In genomic region chr6:31614674-31615578, GRCh38 we compare ENCODE assay signal across 11 cellular contexts. TPM values are rescaled to one million over a fixed set of nuclear protein-coding genes. Genes with fewer than 3 reads are reported as not detected.
DNase-seq lines count a peak whose midpoint lies in the region; ATAC-seq lines count a peak whose summit lies in the region.
"Had no signal": no experiment of that assay in that cellular context is flagged by ENCODE, and none has a peak within 500 bp of the region (broad histone marks: within the 10 kb centered on the region; RNA-seq: fewer than 3 reads in every experiment).

TSS of gene AIF1 (plus strand) at chr6:31615234. CDS start at chr6:31615330, 96 bp downstream.

- no peaks in the 10 kb centered on the region for H3K4me1 ChIP-seq in effector memory CD4-positive, alpha-beta T cell (ENCODE audit: control insufficient read depth, insufficient read depth, low read length, poor library complexity, severe bottlenecking)

- peak; percentile 39 to 72 for DNase-seq in AML-193 (lab: John Stamatoyannopoulos, UW)
- DNase-seq in Kasumi-1 (lab: John Stamatoyannopoulos, UW): peak; percentile 73 to 82
- DNase-seq in central memory CD8-positive, alpha-beta T cell (ENCODE audit: low spot score in 2 of 2): no peak
- no peak for DNase-seq in naive thymus-derived CD8-positive, alpha-beta T cell
- DNase-seq in effector memory CD4-positive, alpha-beta T cell: no peak
- DNase-seq in middle frontal gyrus (ENCODE audit: extremely low spot score, low spot score): no peak
- DNase-seq: DMS53, kidney glomerular epithelial cell, NCI-H524 treated with DMSO at 0.1 percent for 48 hours had no signal

- peaks cover 2% of the 10 kb centered on the region for H3K36me3 Mint-ChIP-seq in central memory CD8-positive, alpha-beta T cell (ENCODE audit: insufficient read depth)
- no peaks in the 10 kb centered on the region for H3K36me3 Mint-ChIP-seq in naive thymus-derived CD8-positive, alpha-beta T cell

- peaks cover 18% of the 10 kb centered on the region for H3K4me1 Mint-ChIP-seq in central memory CD8-positive, alpha-beta T cell
- peaks cover 20 to 45% (median 36%) of the 10 kb centered on the region in 4 donors for H3K4me1 Mint-ChIP-seq in naive thymus-derived CD8-positive, alpha-beta T cell

- H3K27ac Mint-ChIP-seq in central memory CD8-positive, alpha-beta T cell (ENCODE audit: low read depth): peak within 1 kb of the TSS; percentile 45
- H3K27ac Mint-ChIP-seq in naive thymus-derived CD8-positive, alpha-beta T cell: peak within 1 kb of the TSS; percentile 86 to 97 (median 92)

- no peaks in the 10 kb centered on the region for H3K27me3 Mint-ChIP-seq in central memory CD8-positive, alpha-beta T cell
- H3K27me3 Mint-ChIP-seq in naive thymus-derived CD8-positive, alpha-beta T cell: no peaks in the 10 kb centered on the region

- POLR2A ChIA-PET in naive thymus-derived CD8-positive, alpha-beta T cell (lab: Charles Lee): interaction anchor here (0.6 to 1.4 kb wide), 8 partner anchors 17 to 315 kb away, joined by 3 to 5 read pairs (median 4); partner anchors contain the start of genes BAG6 and NCR3

- H3K36me3 ChIP-seq in effector memory CD4-positive, alpha-beta T cell (ENCODE audit: control insufficient read depth, insufficient read depth, low read length): no peaks in the 10 kb centered on the region

- no peak within 1 kb of the TSS for H3K27ac ChIP-seq in effector memory CD4-positive, alpha-beta T cell (ENCODE audit: insufficient read depth, low read length, poor library complexity, severe bottlenecking)

- H3K27me3 ChIP-seq in effector memory CD4-positive, alpha-beta T cell (replicated peaks; ENCODE audit: control insufficient read depth, insufficient read depth, low read length, poor library complexity, severe bottlenecking): no peaks in the 10 kb centered on the region

- no peaks in the 10 kb centered on the region for H3K9me3 ChIP-seq in effector memory CD4-positive, alpha-beta T cell (ENCODE audit: control insufficient read depth, low read length)

- no peak within 1 kb of the TSS for H3K4me3 ChIP-seq in effector memory CD4-positive, alpha-beta T cell (ENCODE audit: insufficient read depth, low read depth, low read length, poor library complexity, severe bottlenecking)

- H3K9me3 Mint-ChIP-seq in central memory CD8-positive, alpha-beta T cell: no peaks in the 10 kb centered on the region
- no peaks in the 10 kb centered on the region for H3K9me3 Mint-ChIP-seq in naive thymus-derived CD8-positive, alpha-beta T cell

- no peak for ATAC-seq in central memory CD8-positive, alpha-beta T cell (replicated peaks; ENCODE audit: extremely low read depth, poor library complexity, severe bottlenecking)
- no peak for ATAC-seq in naive thymus-derived CD8-positive, alpha-beta T cell
- ATAC-seq in HG03196 (IDR thresholded peaks at IDR 0.05; ENCODE audit: unreplicated experiment): no peak
- no peak for ATAC-seq in GM18517 (IDR thresholded peaks at IDR 0.05; ENCODE audit: unreplicated experiment)

- H3K4me3 Mint-ChIP-seq in central memory CD8-positive, alpha-beta T cell: peak within 1 kb of the TSS; percentile 46
- H3K4me3 Mint-ChIP-seq in naive thymus-derived CD8-positive, alpha-beta T cell: peak within 1 kb of the TSS; percentile 70 to 90 (median 84)

RNA-seq across cellular contexts. Expression of gene AIF1, which starts in this region (rescaled TPM):
- 10 to 100 TPM; 23.0 to 27.3 TPM for total RNA-seq in naive thymus-derived CD8-positive, alpha-beta T cell
- polyA plus RNA-seq in naive thymus-derived CD8-positive, alpha-beta T cell: 100 to 1,000 TPM; 145 to 242 (median 239) TPM

Comparison
In these comparisons a context has a peak if more than half of its experiments do, and no peak if none do; other contexts are left out.
1. DNase-seq: peak in AML-193 (2 of 2) and Kasumi-1 (2 of 2); none in central memory CD8-positive, alpha-beta T cell (0 of 2), naive thymus-derived CD8-positive, alpha-beta T cell (0 of 10), effector memory CD4-positive, alpha-beta T cell (0 of 3) and middle frontal gyrus (single experiment).